8 cellular contexts compared by ENCODE assay signal in genomic region chr6:18155273-18155863, GRCh38. TPM values are rescaled to one million over a fixed set of nuclear protein-coding genes. Genes with fewer than 3 reads are reported as not detected.
A peak's percentile ranks its signal among the peaks of the same experiment; 100 is the strongest.
DNase-seq lines count a peak whose midpoint lies in the region; ATAC-seq and TF ChIP-seq lines count a peak whose summit lies in the region.

Gene KDM1B (plus strand): TSS chr6:18155422. CDS start chr6:18159896, 4,474 bp downstream.

- intact Hi-C loops in heart right ventricle (cut with DNase I) (loop anchor here in 4 of 10 donors (5.0 to 10.0 kb wide), 3 partner anchors 107 to 451 kb away; partner anchors contain the start of genes DEK (in 4 of the 4) and NUP153 (in 1 of the 4)), posterior vena cava (cut with DNase I) (no loop called here), uterus (cut with DNase I; ENCODE audit: low total_unique reads) (no loop called here)

- ATAC-seq in SK-N-SH treated with all-trans-retinoic acid at 6 μM for 48 hours: peak; percentile 93
- ATAC-seq in heart right ventricle: peak; percentile 98 to 99 (median 99)

- peaks cover 4% of the 10 kb centered on the region for H3K36me3 ChIP-seq in adipocyte (ENCODE audit: control insufficient read depth, insufficient read depth, low read length, severe bottlenecking)
- H3K36me3 ChIP-seq in heart right ventricle: peaks cover 0 to 11% (median 0%) of the 10 kb centered on the region in 9 donors
- H3K36me3 ChIP-seq in uterus: no peaks in the 10 kb centered on the region

- H3K27ac ChIP-seq in heart right ventricle: peak within 1 kb of the TSS in 9 of 10 donors; percentile 81 to 94 (median 91)
- peak within 1 kb of the TSS; percentile 86 to 94 for H3K27ac ChIP-seq in uterus

- WGBS in heart right ventricle, 2 donors: 0% methylated on average over 63 to 67 of the region's 67 CpGs

- TF ChIP-seq CTCF in HFF-Myc (IDR thresholded peaks at IDR 0.05; ENCODE audit: low read depth, low read length, missing control alignments) (no peak), heart right ventricle (IDR thresholded peaks at IDR 0.05) (no peak), uterus (IDR thresholded peaks at IDR 0.05) (no peak)

- DNase-seq in HFF-Myc (ENCODE audit: extremely low read depth, low read depth) (peak; percentile 90), MV-4-11 (lab: John Stamatoyannopoulos, UW) (peak; percentile 95), adipocyte (ENCODE audit: low read depth) (peak; percentile 99), heart right ventricle (peak in 1 of 2 donors; percentile 99), posterior vena cava (ENCODE audit: low spot score) (peak; percentile 100), uterus (peak; percentile 98 to 99)

- peak within 1 kb of the TSS; percentile 95 for H3K9ac ChIP-seq in adipocyte (ENCODE audit: low read length)

- H3K4me3 ChIP-seq in HFF-Myc (replicated peaks; ENCODE audit: low read depth, low read length): peak within 1 kb of the TSS; percentile 88
- peak within 1 kb of the TSS; percentile 99 for H3K4me3 ChIP-seq in adipocyte (ENCODE audit: low read length)
- H3K4me3 ChIP-seq in heart right ventricle: peak within 1 kb of the TSS; percentile 84 to 100 (median 96)
- H3K4me3 ChIP-seq in uterus: peak within 1 kb of the TSS; percentile 88 to 98

- TF ChIP-seq POLR2A in GM10847 (IDR thresholded peaks at IDR 0.05; ENCODE audit: extremely low read depth, insufficient read length) (peak; percentile 62), uterus (IDR thresholded peaks at IDR 0.05) (peak; percentile 80 to 85)

- H3K27me3 ChIP-seq in adipocyte (replicated peaks; ENCODE audit: control insufficient read depth, insufficient read depth, low read length) (no peaks in the 10 kb centered on the region), heart right ventricle (no peaks in the 10 kb centered on the region), uterus (no peaks in the 10 kb centered on the region)

- no peaks in the 10 kb centered on the region for H3K9me3 ChIP-seq in adipocyte (ENCODE audit: control insufficient read depth, low read length)
- no peaks in the 10 kb centered on the region for H3K9me3 ChIP-seq in heart right ventricle
- no peaks in the 10 kb centered on the region for H3K9me3 ChIP-seq in uterus

- H3K4me1 ChIP-seq in adipocyte (ENCODE audit: control insufficient read depth, insufficient read depth, low read length): peaks cover 22% of the 10 kb centered on the region
- H3K4me1 ChIP-seq in heart right ventricle: peaks cover 0 to 36% (median 27%) of the 10 kb centered on the region in 9 donors
- H3K4me1 ChIP-seq in uterus: no peaks in the 10 kb centered on the region

TF ChIP-seq in SK-N-SH treated with all-trans-retinoic acid at 6 μM for 48 hours, 23 proteins besides CTCF, POLR2A, EP300 and RAD21:
- no peak for TF ChIP-seq ZFP3 (CRISPR knock-in tag; IDR thresholded peaks at IDR 0.05)

RNA-seq across cellular contexts. Expression of gene KDM1B, which starts in this region (rescaled TPM):
- total RNA-seq in heart right ventricle (10 to 100 TPM in 9 of 10 donors, 1 to 10 TPM in 1; 9.8 to 22.5 (median 16.0) TPM), posterior vena cava (10 to 100 TPM; 15.1 to 15.8 TPM), uterus (10 to 100 TPM; 10.6 to 24.7 (median 14.0) TPM)
- polyA plus RNA-seq in heart right ventricle: 1 to 10 TPM; 2.3 to 5.7 TPM
